In genomic region chr2:106144621-106145331, GRCh38 we compare ENCODE assay signal across 14 cellular contexts. TPM values are rescaled to one million over a fixed set of nuclear protein-coding genes. Genes with fewer than 3 reads are reported as not detected.
A peak's percentile ranks its signal among the peaks of the same experiment; 100 is the strongest.
DNase-seq lines count a peak whose midpoint lies in the region; ATAC-seq lines count a peak whose summit lies in the region.
"Had no signal": no experiment of that assay in that cellular context is flagged by ENCODE, and none has a peak within 500 bp of the region (broad histone marks: within the 10 kb centered on the region; RNA-seq: fewer than 3 reads in every experiment).

No MANE protein-coding gene starts in this region.

- H3K4me1 Mint-ChIP-seq in activated CD8-positive, alpha-beta memory T cell treated with anti-CD3 and anti-CD28 coated beads, Interleukin-2, amount 10 ng/mL, durations not matched to agents 7 days and 5 days: peaks cover 86% of the 10 kb centered on the region
- peaks cover 70% of the 10 kb centered on the region for H3K4me1 Mint-ChIP-seq in activated naive CD8-positive, alpha-beta T cell treated with anti-CD3 and anti-CD28 coated beads, Interleukin-2, amount 50 U/mL, for 24 hours

- H3K36me3 Mint-ChIP-seq in activated CD8-positive, alpha-beta memory T cell treated with anti-CD3 and anti-CD28 coated beads, Interleukin-2, amount 10 ng/mL, durations not matched to agents 7 days and 5 days: peaks cover 74% of the 10 kb centered on the region
- H3K36me3 Mint-ChIP-seq in activated naive CD8-positive, alpha-beta T cell treated with anti-CD3 and anti-CD28 coated beads, Interleukin-2, amount 50 U/mL, for 24 hours (ENCODE audit: low read depth): peaks cover 55% of the 10 kb centered on the region

- peak; percentile 59 for ATAC-seq in activated CD8-positive, alpha-beta memory T cell treated with anti-CD3 and anti-CD28 coated beads, Interleukin-2, amount 10 ng/mL, durations not matched to agents 7 days and 5 days
- peak; percentile 47 for ATAC-seq in activated naive CD8-positive, alpha-beta T cell treated with anti-CD3 and anti-CD28 coated beads, Interleukin-2, amount 50 U/mL, for 24 hours
- ATAC-seq in HG03108 (IDR thresholded peaks at IDR 0.05; ENCODE audit: unreplicated experiment) (no peak), GM21786 (IDR thresholded peaks at IDR 0.05; ENCODE audit: unreplicated experiment) (no peak)
- ATAC-seq: gastroesophageal sphincter, left colon had no signal

- DNase-seq in activated CD8-positive, alpha-beta memory T cell treated with anti-CD3 and anti-CD28 coated beads, Interleukin-2, amount 10 ng/mL, durations not matched to agents 7 days and 5 days: peak; percentile 75
- DNase-seq in activated CD8-positive, alpha-beta memory T cell treated with anti-CD3 and anti-CD28 coated beads, Interleukin-2, amount 50 U/mL, for 48 hours: no peak
- peak; percentile 28 for DNase-seq in activated CD4-positive, CD25-positive, alpha-beta regulatory T cell treated with anti-CD3 and anti-CD28 coated beads, Interleukin-2, amount 50 U/mL, for 16 hours (ENCODE audit: low read depth, low spot score)
- no peak for DNase-seq in activated naive CD8-positive, alpha-beta T cell treated with anti-CD3 and anti-CD28 coated beads, Interleukin-2, amount 50 U/mL, for 24 hours
- DNase-seq in stimulated activated CD4-positive, alpha-beta T cell treated with anti-CD3 and anti-CD28 coated beads, TNF-alpha, amount 100 ng/mL, for 4 hours (ENCODE audit: low read depth in 3 of 3): peak in 2 of 3 experiments; percentile 25 to 36
- DNase-seq in NK-92 treated with Interleukin-12 subunit alpha and Interleukin-12 subunit beta, amount 100 ng/mL, for 24 hours (lab: John Stamatoyannopoulos, UW): no peak
- DNase-seq: DMS79 treated with DMSO at 0.1 percent for 48 hours, left colon, NCI-H1417, spleen had no signal

- H3K27ac Mint-ChIP-seq in activated CD8-positive, alpha-beta memory T cell treated with anti-CD3 and anti-CD28 coated beads, Interleukin-2, amount 10 ng/mL, durations not matched to agents 7 days and 5 days: peak overlapping the region; percentile 95
- H3K27ac Mint-ChIP-seq in activated naive CD8-positive, alpha-beta T cell treated with anti-CD3 and anti-CD28 coated beads, Interleukin-2, amount 50 U/mL, for 24 hours: peak overlapping the region; percentile 86
- H3K27ac Mint-ChIP-seq: dendritic cell treated with granulocyte-macrophage colony-stimulating factor and Interleukin-4, amounts not matched to agents 40 ng/mL and 50 ng/mL, for 4 days had no signal

- peak overlapping the region; percentile 61 for H3K4me3 Mint-ChIP-seq in activated CD8-positive, alpha-beta memory T cell treated with anti-CD3 and anti-CD28 coated beads, Interleukin-2, amount 10 ng/mL, durations not matched to agents 7 days and 5 days
- H3K4me3 Mint-ChIP-seq in activated naive CD8-positive, alpha-beta T cell treated with anti-CD3 and anti-CD28 coated beads, Interleukin-2, amount 50 U/mL, for 24 hours: peak overlapping the region; percentile 38
- H3K4me3 Mint-ChIP-seq: dendritic cell treated with granulocyte-macrophage colony-stimulating factor and Interleukin-4, amounts not matched to agents 40 ng/mL and 50 ng/mL, for 4 days had no signal

- CTCF ChIA-PET in activated CD8-positive, alpha-beta memory T cell treated with anti-CD3 and anti-CD28 coated beads, Interleukin-2, amount 10 ng/mL, durations not matched to agents 7 days and 5 days (lab: Charles Lee): interaction anchor here (0.5 to 1.5 kb wide), 3 partner anchors 15 to 496 kb away, joined by 3 to 6 read pairs (median 3); no protein-coding TSS in a partner anchor

- no peaks in the 10 kb centered on the region for H3K27me3 Mint-ChIP-seq in activated CD8-positive, alpha-beta memory T cell treated with anti-CD3 and anti-CD28 coated beads, Interleukin-2, amount 10 ng/mL, durations not matched to agents 7 days and 5 days
- H3K27me3 Mint-ChIP-seq in activated naive CD8-positive, alpha-beta T cell treated with anti-CD3 and anti-CD28 coated beads, Interleukin-2, amount 50 U/mL, for 24 hours: no peaks in the 10 kb centered on the region
- H3K27me3 Mint-ChIP-seq: dendritic cell treated with granulocyte-macrophage colony-stimulating factor and Interleukin-4, amounts not matched to agents 40 ng/mL and 50 ng/mL, for 4 days had no signal

- H3K9me3 Mint-ChIP-seq in activated CD8-positive, alpha-beta memory T cell treated with anti-CD3 and anti-CD28 coated beads, Interleukin-2, amount 10 ng/mL, durations not matched to agents 7 days and 5 days (ENCODE audit: low read depth): no peaks in the 10 kb centered on the region
- H3K9me3 Mint-ChIP-seq in activated naive CD8-positive, alpha-beta T cell treated with anti-CD3 and anti-CD28 coated beads, Interleukin-2, amount 50 U/mL, for 24 hours: no peaks in the 10 kb centered on the region
- H3K9me3 Mint-ChIP-seq: dendritic cell treated with granulocyte-macrophage colony-stimulating factor and Interleukin-4, amounts not matched to agents 40 ng/mL and 50 ng/mL, for 4 days had no signal

RNA-seq across cellular contexts. Expression of gene UXS1, which starts 49.3 kb away (rescaled TPM):
- 100 to 1,000 TPM in 1 of 2 experiments, 10 to 100 TPM in 1; 90.0 to 115 TPM for total RNA-seq in activated CD8-positive, alpha-beta memory T cell treated with anti-CD3 and anti-CD28 coated beads, Interleukin-2, amount 10 ng/mL, durations not matched to agents 7 days and 5 days

Comparison
In these comparisons a context has a peak if more than half of its experiments do, and no peak if none do; other contexts are left out.
1. DNase-seq: peak in activated CD8-positive, alpha-beta memory T cell treated with anti-CD3 and anti-CD28 coated beads, Interleukin-2, amount 10 ng/mL, durations not matched to agents 7 days and 5 days (single experiment), activated CD4-positive, CD25-positive, alpha-beta regulatory T cell treated with anti-CD3 and anti-CD28 coated beads, Interleukin-2, amount 50 U/mL, for 16 hours (single experiment) and stimulated activated CD4-positive, alpha-beta T cell treated with anti-CD3 and anti-CD28 coated beads, TNF-alpha, amount 100 ng/mL, for 4 hours (2 of 3); none in activated CD8-positive, alpha-beta memory T cell treated with anti-CD3 and anti-CD28 coated beads, Interleukin-2, amount 50 U/mL, for 48 hours (single experiment), activated naive CD8-positive, alpha-beta T cell treated with anti-CD3 and anti-CD28 coated beads, Interleukin-2, amount 50 U/mL, for 24 hours (single experiment) and NK-92 treated with Interleukin-12 subunit alpha and Interleukin-12 subunit beta, amount 100 ng/mL, for 24 hours (single experiment).
2. ATAC-seq: peak in activated CD8-positive, alpha-beta memory T cell treated with anti-CD3 and anti-CD28 coated beads, Interleukin-2, amount 10 ng/mL, durations not matched to agents 7 days and 5 days (single experiment) and activated naive CD8-positive, alpha-beta T cell treated with anti-CD3 and anti-CD28 coated beads, Interleukin-2, amount 50 U/mL, for 24 hours (single experiment); none in HG03108 (single experiment) and GM21786 (single experiment).